In the genomic region with DNA sequence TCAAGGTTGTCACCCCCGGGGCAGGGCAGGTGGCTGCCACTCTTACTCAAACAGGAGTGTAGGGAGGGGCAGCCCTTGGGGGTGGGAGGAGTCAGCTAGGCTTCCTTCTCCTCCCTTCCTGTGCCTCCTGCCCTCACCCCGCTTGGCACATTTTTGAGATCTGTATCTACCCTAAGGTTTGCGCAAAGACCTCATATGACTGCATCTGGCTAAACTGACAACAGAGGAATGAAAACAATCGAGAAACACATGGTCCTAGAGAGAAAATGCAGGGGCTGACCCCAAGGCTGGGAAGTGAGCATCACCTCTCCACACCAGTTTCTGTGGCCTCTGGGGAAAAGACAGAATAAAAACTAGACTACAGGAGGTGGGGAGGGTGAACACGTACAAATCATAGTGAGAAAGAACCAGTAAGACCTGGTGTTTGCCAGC, we compare ENCODE assay signal across 7 cellular contexts. TPM values are rescaled to one million over a fixed set of nuclear protein-coding genes. Genes with fewer than 3 reads are reported as not detected.
A peak's percentile ranks its signal among the peaks of the same experiment; 100 is the strongest.
DNase-seq lines count a peak whose midpoint lies in the region; ATAC-seq lines count a peak whose summit lies in the region.

No MANE protein-coding gene starts in this region.

- DNase-seq in H4 (ENCODE audit: low spot score) = peak; percentile 23
- DNase-seq in NCI-H510A (lab: John Stamatoyannopoulos, UW) = peak; percentile 55
- DNase-seq in activated T-helper 2 cell treated with anti-CD3 and anti-CD28 coated beads, Interferon-gamma antibody, Interleukin-2, Interleukin-4, amounts not matched to agents 10 μg/mL and 5 μg/mL and 100 μg/mL, durations not matched to agents 14 hours and 24 hours and 36 hours (ENCODE audit: low spot score) = peak; percentile 71
- peak; percentile 38 for DNase-seq in stimulated activated CD4-positive, alpha-beta T cell treated with anti-CD3 and anti-CD28 coated beads, Interleukin-2, amount 100 ng/mL, for 4 hours (ENCODE audit: low read depth)
- no peak for DNase-seq in Karpas-422

- H3K79me2 ChIP-seq in Karpas-422 (ENCODE audit: low read length) = no peaks in the 10 kb centered on the region

- no peaks in the 10 kb centered on the region for H3K9me2 ChIP-seq in Karpas-422 (replicated peaks; ENCODE audit: insufficient read depth, low read length)

- no peaks in the 10 kb centered on the region for H3K36me3 ChIP-seq in Karpas-422 (ENCODE audit: insufficient read depth, low read length)

- H4K20me1 ChIP-seq in Karpas-422 (ENCODE audit: insufficient read depth, low read depth, low read length) = no peaks in the 10 kb centered on the region

- no peak overlapping the region for H3K9ac ChIP-seq in Karpas-422 (ENCODE audit: low read length)

- no peak overlapping the region for H3K27ac ChIP-seq in Karpas-422 (ENCODE audit: low read length)

- H2AFZ ChIP-seq in Karpas-422 (ENCODE audit: low read length) = no peak overlapping the region

- no peak overlapping the region for H3K4me3 ChIP-seq in Karpas-422 (ENCODE audit: low read length)

- peaks cover 72% of the 10 kb centered on the region for H3K36me3 Mint-ChIP-seq in activated T-helper 2 cell treated with anti-CD3 and anti-CD28 coated beads, Interferon-gamma antibody, Interleukin-2, Interleukin-4, amounts not matched to agents 10 μg/mL and 5 μg/mL and 100 μg/mL, durations not matched to agents 14 hours and 24 hours and 36 hours (ENCODE audit: low read depth)

- intact Hi-C loops in activated T-helper 2 cell treated with anti-CD3 and anti-CD28 coated beads, Interferon-gamma antibody, Interleukin-2, Interleukin-4, amounts not matched to agents 10 μg/mL and 5 μg/mL and 100 μg/mL, durations not matched to agents 14 hours and 24 hours and 36 hours (cut with micrococcal nuclease) = loop anchor here (1.0 to 5.0 kb wide), 6 partner anchors 17 to 404 kb away; a partner anchor contains a TSS

- no peaks in the 10 kb centered on the region for H3K27me3 Mint-ChIP-seq in activated T-helper 2 cell treated with anti-CD3 and anti-CD28 coated beads, Interferon-gamma antibody, Interleukin-2, Interleukin-4, amounts not matched to agents 10 μg/mL and 5 μg/mL and 100 μg/mL, durations not matched to agents 14 hours and 24 hours and 36 hours (ENCODE audit: low read depth)

- H3K4me1 ChIP-seq in Karpas-422 (ENCODE audit: low read length) = peaks cover 19% of the 10 kb centered on the region

- peak overlapping the region; percentile 98 for H3K27ac Mint-ChIP-seq in activated T-helper 2 cell treated with anti-CD3 and anti-CD28 coated beads, Interferon-gamma antibody, Interleukin-2, Interleukin-4, amounts not matched to agents 10 μg/mL and 5 μg/mL and 100 μg/mL, durations not matched to agents 14 hours and 24 hours and 36 hours

- ATAC-seq in HG03521 (IDR thresholded peaks at IDR 0.05; ENCODE audit: unreplicated experiment) (no peak), GM18517 (IDR thresholded peaks at IDR 0.05; ENCODE audit: unreplicated experiment) (no peak)

- H3K9me3 ChIP-seq in Karpas-422 (ENCODE audit: low read length) = no peaks in the 10 kb centered on the region

- H3K9me3 Mint-ChIP-seq in activated T-helper 2 cell treated with anti-CD3 and anti-CD28 coated beads, Interferon-gamma antibody, Interleukin-2, Interleukin-4, amounts not matched to agents 10 μg/mL and 5 μg/mL and 100 μg/mL, durations not matched to agents 14 hours and 24 hours and 36 hours = no peaks in the 10 kb centered on the region

- H3K4me3 Mint-ChIP-seq in activated T-helper 2 cell treated with anti-CD3 and anti-CD28 coated beads, Interferon-gamma antibody, Interleukin-2, Interleukin-4, amounts not matched to agents 10 μg/mL and 5 μg/mL and 100 μg/mL, durations not matched to agents 14 hours and 24 hours and 36 hours (ENCODE audit: low read depth) = peak overlapping the region; percentile 27

- H3K4me2 ChIP-seq in Karpas-422 (ENCODE audit: low read depth, low read length, poor library complexity, severe bottlenecking) = no peak overlapping the region

- no peaks in the 10 kb centered on the region for H3K27me3 ChIP-seq in Karpas-422 (ENCODE audit: low read length)

- H3K4me1 Mint-ChIP-seq in activated T-helper 2 cell treated with anti-CD3 and anti-CD28 coated beads, Interferon-gamma antibody, Interleukin-2, Interleukin-4, amounts not matched to agents 10 μg/mL and 5 μg/mL and 100 μg/mL, durations not matched to agents 14 hours and 24 hours and 36 hours (ENCODE audit: low read depth) = peaks cover 32% of the 10 kb centered on the region

RNA-seq across cellular contexts. Expression of a gene that starts 28.1 kb away (rescaled TPM):
- total RNA-seq in H4 (2014; rRNA removed; shearing (Covaris generic)) = 0.31 and 1.7 TPM in 2 replicates
- total RNA-seq in activated T-helper 2 cell treated with anti-CD3 and anti-CD28 coated beads, Interferon-gamma antibody, Interleukin-2, Interleukin-4, amounts not matched to agents 10 μg/mL and 5 μg/mL and 100 μg/mL, durations not matched to agents 14 hours and 24 hours and 36 hours = 101 and 110 TPM in 2 replicates
- 3.5 and 5.6 TPM in 2 replicates for total RNA-seq in Karpas-422 (2014; rRNA removed; shearing (Covaris generic); ENCODE audit: low replicate concordance)

Comparison
In these comparisons a context has a peak if more than half of its experiments do, and no peak if none do; other contexts are left out.
1. RNA of a gene that starts 28.1 kb away (total RNA-seq): 101 to 110 TPM in activated T-helper 2 cell treated with anti-CD3 and anti-CD28 coated beads, Interferon-gamma antibody, Interleukin-2, Interleukin-4, amounts not matched to agents 10 μg/mL and 5 μg/mL and 100 μg/mL, durations not matched to agents 14 hours and 24 hours and 36 hours; 3.5 to 5.6 TPM in Karpas-422 and 0.31 to 1.7 TPM in H4; every median in the first group is over 10 times any median in the second.